ENCODE assay signal across 27 cellular contexts in the genomic region with DNA sequence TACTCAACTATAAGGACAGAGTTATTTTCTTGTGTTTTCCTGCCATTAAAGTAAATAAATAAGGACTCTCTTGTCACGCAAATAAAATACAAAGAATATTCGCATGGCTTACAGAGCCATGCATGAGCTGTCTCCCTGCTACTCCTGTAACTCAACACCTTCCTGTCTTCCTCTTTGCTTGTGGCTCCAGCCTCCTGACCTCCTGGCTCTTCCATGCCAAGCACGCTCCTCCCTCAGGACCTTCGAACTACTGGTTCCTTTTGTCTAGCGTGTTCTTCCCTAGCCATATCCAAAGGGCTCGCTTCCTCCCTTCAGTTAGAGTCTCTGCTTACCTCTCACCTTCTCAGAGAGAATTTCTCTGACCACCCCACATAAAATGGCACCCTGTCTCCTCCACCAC.
"Had no signal": no experiment of that assay in that cellular context is flagged by ENCODE, and none has a peak within 500 bp of the region (broad histone marks: within the 10 kb centered on the region; RNA-seq: fewer than 3 reads in every experiment).

No MANE protein-coding gene starts in this region.

- H3K27me3 ChIP-seq: ascending aorta, breast epithelium, cardiac muscle cell, colonic mucosa had no signal

- H3K4me3 ChIP-seq: ascending aorta, breast epithelium, cardiac muscle cell, colonic mucosa had no signal

- H3K9me3 ChIP-seq: ascending aorta, breast epithelium, colonic mucosa had no signal

- ATAC-seq: activated CD8-positive, alpha-beta memory T cell treated with anti-CD3 and anti-CD28 coated beads, Interleukin-2, amount 10 ng/mL, durations not matched to agents 7 days and 5 days; activated CD8-positive, alpha-beta T cell treated with anti-CD3 and anti-CD28 coated beads, Interleukin-2, amount 10 ng/mL, durations not matched to agents 7 days and 5 days; activated naive CD4-positive, alpha-beta T cell treated with anti-CD3 and anti-CD28 coated beads, Interleukin-2, amount 50 U/mL, for 72 hours; activated T-cell treated with anti-CD3 and anti-CD28 coated beads, Interleukin-2, amount 50 U/mL, for 72 hours; esophagus mucosa had no signal

- DNase-seq: activated CD4-positive, alpha-beta memory T cell treated with anti-CD3 and anti-CD28 coated beads for 36 hours; activated CD4-positive, alpha-beta T cell treated with anti-CD3 and anti-CD28 coated beads for 1 hour; activated CD4-positive, alpha-beta T cell treated with anti-CD3 and anti-CD28 coated beads for 4 hours; activated CD4-positive, alpha-beta T cell treated with anti-CD3 and anti-CD28 coated beads, Interleukin-2, amount 50 U/mL, for 1 hour; activated CD8-positive, alpha-beta memory T cell treated with anti-CD3 and anti-CD28 coated beads, Interleukin-2, amount 10 ng/mL, durations not matched to agents 7 days and 5 days; activated CD8-positive, alpha-beta memory T cell treated with anti-CD3 and anti-CD28 coated beads, Interleukin-2, amount 50 U/mL, for 4 hours; activated CD8-positive, alpha-beta T cell treated with anti-CD3 and anti-CD28 coated beads, Interleukin-2, amount 10 ng/mL, durations not matched to agents 7 days and 5 days; activated gamma-delta T cell; activated naive CD4-positive, alpha-beta T cell; activated naive CD4-positive, alpha-beta T cell treated with anti-CD3 and anti-CD28 coated beads, Interleukin-2, amount 10 ng/mL, durations not matched to agents 7 days and 5 days; activated naive CD8-positive, alpha-beta T cell treated with anti-CD3 and anti-CD28 coated beads, Interleukin-2, amount 10 ng/mL, durations not matched to agents 7 days and 5 days; activated T-cell treated with anti-CD3 and anti-CD28 coated beads, Interleukin-2, amount 50 U/mL, for 1 hour; activated T-cell treated with anti-CD3 and anti-CD28 coated beads, Interleukin-2, amount 50 U/mL, for 72 hours; central memory CD4-positive, alpha-beta T cell; cerebellar nuclear complex; colonic mucosa; effector memory CD4-positive, alpha-beta T cell; endodermal cell; foreskin fibroblast; head of caudate nucleus; T-helper 2 cell had no signal

- H3K27ac Mint-ChIP-seq: activated CD4-positive, alpha-beta memory T cell treated with anti-CD3 and anti-CD28 coated beads for 36 hours; activated CD8-positive, alpha-beta memory T cell treated with anti-CD3 and anti-CD28 coated beads, Interleukin-2, amount 10 ng/mL, durations not matched to agents 7 days and 5 days; activated CD8-positive, alpha-beta T cell treated with anti-CD3 and anti-CD28 coated beads, Interleukin-2, amount 10 ng/mL, durations not matched to agents 7 days and 5 days; activated naive CD4-positive, alpha-beta T cell treated with anti-CD3 and anti-CD28 coated beads, Interleukin-2, amount 10 ng/mL, durations not matched to agents 7 days and 5 days; activated naive CD4-positive, alpha-beta T cell treated with anti-CD3 and anti-CD28 coated beads, Interleukin-2, amount 50 U/mL, for 72 hours; activated naive CD8-positive, alpha-beta T cell treated with anti-CD3 and anti-CD28 coated beads, Interleukin-2, amount 10 ng/mL, durations not matched to agents 7 days and 5 days; activated T-cell treated with anti-CD3 and anti-CD28 coated beads, Interleukin-2, amount 50 U/mL, for 72 hours; brain; endodermal cell had no signal

- H3K9me3 Mint-ChIP-seq: activated CD4-positive, alpha-beta memory T cell treated with anti-CD3 and anti-CD28 coated beads for 36 hours; activated naive CD4-positive, alpha-beta T cell treated with anti-CD3 and anti-CD28 coated beads, Interleukin-2, amount 10 ng/mL, durations not matched to agents 7 days and 5 days; activated naive CD4-positive, alpha-beta T cell treated with anti-CD3 and anti-CD28 coated beads, Interleukin-2, amount 50 U/mL, for 72 hours; activated naive CD8-positive, alpha-beta T cell treated with anti-CD3 and anti-CD28 coated beads, Interleukin-2, amount 10 ng/mL, durations not matched to agents 7 days and 5 days; activated T-cell treated with anti-CD3 and anti-CD28 coated beads, Interleukin-2, amount 50 U/mL, for 72 hours; endodermal cell had no signal

- H3K36me3 ChIP-seq: ascending aorta, breast epithelium, cardiac muscle cell, colonic mucosa had no signal

- H3K4me3 Mint-ChIP-seq: activated CD4-positive, alpha-beta memory T cell treated with anti-CD3 and anti-CD28 coated beads for 36 hours; activated CD8-positive, alpha-beta memory T cell treated with anti-CD3 and anti-CD28 coated beads, Interleukin-2, amount 10 ng/mL, durations not matched to agents 7 days and 5 days; activated CD8-positive, alpha-beta T cell treated with anti-CD3 and anti-CD28 coated beads, Interleukin-2, amount 10 ng/mL, durations not matched to agents 7 days and 5 days; activated naive CD4-positive, alpha-beta T cell treated with anti-CD3 and anti-CD28 coated beads, Interleukin-2, amount 10 ng/mL, durations not matched to agents 7 days and 5 days; activated naive CD8-positive, alpha-beta T cell treated with anti-CD3 and anti-CD28 coated beads, Interleukin-2, amount 10 ng/mL, durations not matched to agents 7 days and 5 days; activated T-cell treated with anti-CD3 and anti-CD28 coated beads, Interleukin-2, amount 50 U/mL, for 72 hours; brain; endodermal cell had no signal

- H3K4me1 ChIP-seq: ascending aorta, breast epithelium, colonic mucosa had no signal

- H3K36me3 Mint-ChIP-seq: activated CD4-positive, alpha-beta memory T cell treated with anti-CD3 and anti-CD28 coated beads for 36 hours; activated CD8-positive, alpha-beta memory T cell treated with anti-CD3 and anti-CD28 coated beads, Interleukin-2, amount 10 ng/mL, durations not matched to agents 7 days and 5 days; activated naive CD4-positive, alpha-beta T cell treated with anti-CD3 and anti-CD28 coated beads, Interleukin-2, amount 10 ng/mL, durations not matched to agents 7 days and 5 days; activated naive CD4-positive, alpha-beta T cell treated with anti-CD3 and anti-CD28 coated beads, Interleukin-2, amount 50 U/mL, for 72 hours; activated naive CD8-positive, alpha-beta T cell treated with anti-CD3 and anti-CD28 coated beads, Interleukin-2, amount 10 ng/mL, durations not matched to agents 7 days and 5 days; brain had no signal

- H3K4me1 Mint-ChIP-seq: activated CD8-positive, alpha-beta memory T cell treated with anti-CD3 and anti-CD28 coated beads, Interleukin-2, amount 10 ng/mL, durations not matched to agents 7 days and 5 days; activated naive CD4-positive, alpha-beta T cell treated with anti-CD3 and anti-CD28 coated beads, Interleukin-2, amount 10 ng/mL, durations not matched to agents 7 days and 5 days; activated naive CD8-positive, alpha-beta T cell treated with anti-CD3 and anti-CD28 coated beads, Interleukin-2, amount 10 ng/mL, durations not matched to agents 7 days and 5 days; endodermal cell had no signal

- H3K27ac ChIP-seq: ascending aorta, breast epithelium, cardiac muscle cell, colonic mucosa had no signal

- H3K27me3 Mint-ChIP-seq: activated CD8-positive, alpha-beta memory T cell treated with anti-CD3 and anti-CD28 coated beads, Interleukin-2, amount 10 ng/mL, durations not matched to agents 7 days and 5 days; brain had no signal
